In the genomic region with DNA sequence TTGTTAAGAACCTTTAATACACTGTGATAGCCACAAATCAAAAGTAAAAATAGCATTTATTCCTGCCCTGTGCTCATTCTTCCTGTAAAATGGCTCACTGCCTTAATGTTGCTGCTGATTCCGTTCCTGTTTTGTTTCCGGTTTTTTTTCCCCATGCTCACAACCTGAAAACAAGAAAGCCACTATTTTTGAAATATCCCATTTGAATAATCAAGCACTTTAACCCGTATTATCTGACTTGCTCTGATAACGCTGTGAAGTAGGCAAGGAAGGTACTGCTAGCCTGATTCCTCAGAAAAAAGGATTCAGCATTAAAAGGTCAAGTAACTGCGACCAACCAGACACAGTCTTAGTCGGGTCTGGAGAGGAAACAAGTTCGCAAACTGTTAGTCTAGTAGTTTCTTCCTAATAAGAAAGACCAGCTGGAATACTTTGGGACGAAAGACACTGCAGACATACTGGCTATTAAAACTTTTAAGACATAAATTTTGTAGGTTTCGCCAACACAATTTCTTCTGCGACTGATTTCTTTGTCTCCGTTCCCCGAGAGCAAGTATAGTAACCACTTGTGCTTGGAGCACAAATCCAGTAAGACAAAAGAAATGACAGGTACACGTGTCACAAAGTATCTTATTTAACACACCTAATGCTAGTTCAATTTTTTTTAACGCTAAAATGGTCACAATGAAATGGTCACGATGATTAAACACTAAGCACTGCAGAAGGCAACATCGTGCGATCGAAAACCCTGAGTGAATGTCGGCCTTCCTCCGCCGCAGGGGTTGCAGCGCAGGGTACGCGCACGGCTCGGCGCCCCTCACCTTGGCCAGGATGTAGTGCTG, we compare ENCODE assay signal across 1 cellular context.
TF ChIP-seq lines count a peak whose summit lies in the region.

No MANE protein-coding gene starts in this region.

TF ChIP-seq in GM12878, 131 proteins besides CTCF, POLR2A, EP300 and RAD21 (continued from another document):
- TF ChIP-seq NFYA (IDR thresholded peaks at IDR 0.05; ENCODE audit: borderline replicate concordance, low read depth, low read length), result no peak
- no peak for TF ChIP-seq NBN (IDR thresholded peaks at IDR 0.05)
- TF ChIP-seq JUNB (IDR thresholded peaks at IDR 0.05), result no peak
- TF ChIP-seq ZBTB4 (CRISPR knock-in tag; IDR thresholded peaks at IDR 0.05), result no peak
- TF ChIP-seq, protein P1, sequence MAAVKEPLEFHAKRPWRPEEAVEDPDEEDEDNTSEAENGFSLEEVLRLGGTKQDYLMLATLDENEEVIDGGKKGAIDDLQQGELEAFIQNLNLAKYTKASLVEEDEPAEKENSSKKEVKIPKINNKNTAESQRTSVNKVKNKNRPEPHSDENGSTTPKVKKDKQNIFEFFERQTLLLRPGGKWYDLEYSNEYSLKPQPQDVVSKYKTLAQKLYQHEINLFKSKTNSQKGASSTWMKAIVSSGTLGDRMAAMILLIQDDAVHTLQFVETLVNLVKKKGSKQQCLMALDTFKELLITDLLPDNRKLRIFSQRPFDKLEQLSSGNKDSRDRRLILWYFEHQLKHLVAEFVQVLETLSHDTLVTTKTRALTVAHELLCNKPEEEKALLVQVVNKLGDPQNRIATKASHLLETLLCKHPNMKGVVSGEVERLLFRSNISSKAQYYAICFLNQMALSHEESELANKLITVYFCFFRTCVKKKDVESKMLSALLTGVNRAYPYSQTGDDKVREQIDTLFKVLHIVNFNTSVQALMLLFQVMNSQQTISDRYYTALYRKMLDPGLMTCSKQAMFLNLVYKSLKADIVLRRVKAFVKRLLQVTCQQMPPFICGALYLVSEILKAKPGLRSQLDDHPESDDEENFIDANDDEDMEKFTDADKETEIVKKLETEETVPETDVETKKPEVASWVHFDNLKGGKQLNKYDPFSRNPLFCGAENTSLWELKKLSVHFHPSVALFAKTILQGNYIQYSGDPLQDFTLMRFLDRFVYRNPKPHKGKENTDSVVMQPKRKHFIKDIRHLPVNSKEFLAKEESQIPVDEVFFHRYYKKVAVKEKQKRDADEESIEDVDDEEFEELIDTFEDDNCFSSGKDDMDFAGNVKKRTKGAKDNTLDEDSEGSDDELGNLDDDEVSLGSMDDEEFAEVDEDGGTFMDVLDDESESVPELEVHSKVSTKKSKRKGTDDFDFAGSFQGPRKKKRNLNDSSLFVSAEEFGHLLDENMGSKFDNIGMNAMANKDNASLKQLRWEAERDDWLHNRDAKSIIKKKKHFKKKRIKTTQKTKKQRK (IDR thresholded peaks at IDR 0.05; ENCODE audit: low read depth, low read length), result no peak
- no peak for TF ChIP-seq RB1 (IDR thresholded peaks at IDR 0.05; ENCODE audit: borderline replicate concordance)
- TF ChIP-seq IRF4 (IDR thresholded peaks at IDR 0.05; ENCODE audit: low read depth, low read length), result no peak
- TF ChIP-seq MYC (IDR thresholded peaks at IDR 0.05; ENCODE audit: insufficient read depth, insufficient read length, insufficient replicate concordance, low read length, severe bottlenecking), result no peak
